In genomic region chr1:151443846-151444790, GRCh38 we compare ENCODE assay signal across 8 cellular contexts. TPM values are rescaled to one million over a fixed set of nuclear protein-coding genes. Genes with fewer than 3 reads are reported as not detected.
DNase-seq lines count a peak whose midpoint lies in the region; ATAC-seq and TF ChIP-seq lines count a peak whose summit lies in the region.

No MANE protein-coding gene starts in this region.

- intact Hi-C loops in ovary (cut with DNase I) = loop anchor here in 2 of 4 donors (10.0 kb wide), 1 partner anchor 291 kb away; no protein-coding TSS in a partner anchor
- intact Hi-C loops in vagina (cut with DNase I) = no loop called here

- no peaks in the 10 kb centered on the region for H3K27me3 ChIP-seq in RWPE2 (ENCODE audit: insufficient read depth, poor library complexity, severe bottlenecking)
- no peaks in the 10 kb centered on the region for H3K27me3 ChIP-seq in ovary
- H3K27me3 ChIP-seq in vagina = no peaks in the 10 kb centered on the region

- peak; percentile 71 for ATAC-seq in GM18909 (IDR thresholded peaks at IDR 0.05; ENCODE audit: poor library complexity, unreplicated experiment)
- peak; percentile 98 for ATAC-seq in RWPE2 (ENCODE audit: low read depth)
- ATAC-seq in activated T-helper 17 cell treated with anti-CD3 and anti-CD28 coated beads, Interleukin-2, amount 50 U/mL, for 72 hours (replicated peaks) = peak; percentile 94

- H3K4me3 ChIP-seq in RWPE2 (ENCODE audit: severe bottlenecking) = no peak overlapping the region
- no peak overlapping the region for H3K4me3 ChIP-seq in fibroblast of villous mesenchyme (ENCODE audit: low read depth, low read length)
- no peak overlapping the region for H3K4me3 ChIP-seq in ovary
- H3K4me3 ChIP-seq in vagina = no peak overlapping the region

- peaks cover 32% of the 10 kb centered on the region for H3K36me3 ChIP-seq in RWPE2 (ENCODE audit: low read depth)
- no peaks in the 10 kb centered on the region for H3K36me3 ChIP-seq in ovary
- no peaks in the 10 kb centered on the region for H3K36me3 ChIP-seq in vagina

- no peak for TF ChIP-seq POLR2A in ovary (IDR thresholded peaks at IDR 0.05)
- no peak for TF ChIP-seq POLR2A in vagina (IDR thresholded peaks at IDR 0.05)

- DNase-seq in AG08396 (ENCODE audit: low spot score) (peak; percentile 82), M059J (ENCODE audit: low read depth) (peak; percentile 91), RWPE2 (ENCODE audit: low spot score) (no peak), fibroblast of villous mesenchyme (ENCODE audit: low read depth) (peak; percentile 86), ovary (peak in 2 of 5 donors; percentile 41 to 63), vagina (ENCODE audit: extremely low spot score in 2 of 2) (no peak)

- WGBS in ovary, 3 donors = 41 to 48% (median 46%) methylated on average over 4 of the region's 4 CpGs

- TF ChIP-seq CTCF in RWPE2 (IDR thresholded peaks at IDR 0.05; ENCODE audit: poor library complexity, severe bottlenecking) = peak; percentile 89
- peak; percentile 78 for TF ChIP-seq CTCF in fibroblast of villous mesenchyme (IDR thresholded peaks at IDR 0.05; ENCODE audit: insufficient read depth, low read depth, low read length)
- peak; percentile 8 to 62 (median 43) for TF ChIP-seq CTCF in ovary (IDR thresholded peaks at IDR 0.05)
- TF ChIP-seq CTCF in vagina (IDR thresholded peaks at IDR 0.05) = peak; percentile 47 to 56 (median 53)

- no peaks in the 10 kb centered on the region for H3K27me3 Mint-ChIP-seq in activated T-helper 17 cell treated with anti-CD3 and anti-CD28 coated beads, Interleukin-2, amount 50 U/mL, for 72 hours

- TF ChIP-seq EP300 in ovary (IDR thresholded peaks at IDR 0.05) = no peak

- peak overlapping the region; percentile 31 for H3K4me3 Mint-ChIP-seq in activated T-helper 17 cell treated with anti-CD3 and anti-CD28 coated beads, Interleukin-2, amount 50 U/mL, for 72 hours

- peaks cover 42% of the 10 kb centered on the region for H3K36me3 Mint-ChIP-seq in activated T-helper 17 cell treated with anti-CD3 and anti-CD28 coated beads, Interleukin-2, amount 50 U/mL, for 72 hours (ENCODE audit: low read depth)

- H3K27ac ChIP-seq in RWPE2 (ENCODE audit: poor library complexity, severe bottlenecking) = peak overlapping the region; percentile 52
- H3K27ac ChIP-seq in ovary = no peak overlapping the region
- no peak overlapping the region for H3K27ac ChIP-seq in vagina

- peaks cover 17% of the 10 kb centered on the region for H3K4me1 Mint-ChIP-seq in activated T-helper 17 cell treated with anti-CD3 and anti-CD28 coated beads, Interleukin-2, amount 50 U/mL, for 72 hours

- H3K4me1 ChIP-seq in RWPE2 (ENCODE audit: insufficient read depth, poor library complexity, severe bottlenecking) = peaks cover 12% of the 10 kb centered on the region
- peaks cover 6% of the 10 kb centered on the region for H3K4me1 ChIP-seq in ovary (ENCODE audit: insufficient read depth)
- H3K4me1 ChIP-seq in vagina = peaks cover 38% of the 10 kb centered on the region

- H3K27ac Mint-ChIP-seq in activated T-helper 17 cell treated with anti-CD3 and anti-CD28 coated beads, Interleukin-2, amount 50 U/mL, for 72 hours = no peak overlapping the region

- H3K9me3 Mint-ChIP-seq in activated T-helper 17 cell treated with anti-CD3 and anti-CD28 coated beads, Interleukin-2, amount 50 U/mL, for 72 hours = no peaks in the 10 kb centered on the region

- H3K9me3 ChIP-seq in RWPE2 (ENCODE audit: severe bottlenecking) (no peaks in the 10 kb centered on the region), ovary (no peaks in the 10 kb centered on the region), vagina (no peaks in the 10 kb centered on the region)

RNA-seq across cellular contexts. Expression of gene POGZ, which starts 15.2 kb away (rescaled TPM):
- 14.2 and 21.6 TPM in 2 replicates for total RNA-seq in M059J (2014; rRNA removed; shearing (Covaris generic))
- total RNA-seq in activated T-helper 17 cell treated with anti-CD3 and anti-CD28 coated beads, Interleukin-2, amount 50 U/mL, for 72 hours = 10 to 100 TPM; 87.5 to 93.4 TPM
- total RNA-seq in fibroblast of villous mesenchyme (28.0 and 31.1 TPM in 2 replicates), ovary (100 to 1,000 TPM in 5 of 7 donors, 10 to 100 TPM in 2; 54.8 to 151 (median 104) TPM), vagina (60.6 TPM)
- 100 to 1,000 TPM in 1 of 2 donors, 10 to 100 TPM in 1; 34.6 to 110 TPM for polyA plus RNA-seq in ovary

RNA-seq across cellular contexts. Expression of gene PSMB4, which starts 44.7 kb away (rescaled TPM):
- total RNA-seq in M059J (2014; rRNA removed; shearing (Covaris generic)) = 503 and 619 TPM in 2 replicates
- total RNA-seq in activated T-helper 17 cell treated with anti-CD3 and anti-CD28 coated beads, Interleukin-2, amount 50 U/mL, for 72 hours = 100 to 1,000 TPM; 329 to 417 TPM
- 427 and 490 TPM in 2 replicates for total RNA-seq in fibroblast of villous mesenchyme
- 100 to 1,000 TPM; 190 to 219 (median 206) TPM for total RNA-seq in ovary
- 100 to 1,000 TPM; 221 to 274 TPM for polyA plus RNA-seq in ovary
- 292 TPM for total RNA-seq in vagina

Comparison
In these comparisons a context has a peak if more than half of its experiments do, and no peak if none do; other contexts are left out.
1. DNase-seq: peak in AG08396 (single experiment), M059J (single experiment) and fibroblast of villous mesenchyme (single experiment); none in RWPE2 (single experiment) and vagina (0 of 2).
2. Peak in every context shown above with its lines, with median percentiles within 50 percentile points of each other: ATAC-seq and CTCF ChIP-seq.